9 cellular contexts compared by ENCODE assay signal in the genomic region with DNA sequence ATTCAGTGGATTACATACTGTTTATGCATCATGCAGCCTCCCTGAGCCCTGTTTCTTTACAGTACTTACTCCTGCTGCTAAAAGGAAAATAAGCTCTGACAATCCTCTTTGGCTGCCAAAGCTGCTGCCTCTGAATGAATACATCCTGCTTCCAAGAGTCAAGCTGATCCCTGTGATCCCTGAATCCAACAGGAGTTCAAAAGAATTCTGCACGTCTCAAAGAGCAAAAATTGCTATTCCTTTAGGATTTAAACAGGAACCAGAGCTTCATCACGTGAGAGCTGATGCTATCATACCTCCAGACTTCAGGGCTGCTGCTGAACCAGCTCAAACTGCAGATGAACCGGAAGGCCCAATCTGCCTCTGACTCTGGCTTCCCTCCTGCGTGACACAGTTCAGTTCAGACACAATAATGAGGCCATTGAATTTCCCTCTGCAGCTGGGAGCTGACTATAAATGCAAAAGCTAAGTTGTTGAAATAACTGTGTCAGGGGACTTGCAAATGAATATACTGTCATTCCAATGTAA.
DNase-seq lines count a peak whose midpoint lies in the region; ATAC-seq, FAIRE-seq and TF ChIP-seq lines count a peak whose summit lies in the region.
"Had no signal": no experiment of that assay in that cellular context is flagged by ENCODE, and none has a peak within 500 bp of the region (broad histone marks: within the 10 kb centered on the region; RNA-seq: fewer than 3 reads in every experiment).

No MANE protein-coding gene starts in this region.

- no TSS peak for BruUV-seq in K562 (replicated peaks; lab: Mats Ljungman, UMichigan)

- H3K4me3 ChIP-seq in K562: no peak overlapping the region
- no peak overlapping the region for H3K4me3 ChIP-seq in aorta (ENCODE audit: low read length in 2 of 2)
- H3K4me3 ChIP-seq in transverse colon: no peak overlapping the region

- POLR2A ChIA-PET in K562 (lab: Yijun Ruan, JAX): no interaction called here

- H3K4me2 ChIP-seq in K562 (ENCODE audit: insufficient read depth, low read length): no peak overlapping the region

- H3K27ac ChIP-seq in K562 (ENCODE audit: extremely low read depth, low read depth, low read length) (no peak overlapping the region), aorta (ENCODE audit: low read depth in 1 of 2, low read length in 2 of 2) (no peak overlapping the region), transverse colon (no peak overlapping the region)

- no peak for TF ChIP-seq CTCF in K562 (IDR thresholded peaks at IDR 0.05 in 2 of 3, conservative IDR thresholded peaks at IDR 0.05 in 1 of 3; ENCODE audit: insufficient read depth in 2 of 3, low read depth in 1 of 3, low read length in 3 of 3)
- no peak for TF ChIP-seq CTCF in transverse colon (IDR thresholded peaks at IDR 0.05)

- TF ChIP-seq RAD21 in K562 (CRISPR knock-in tag; conservative IDR thresholded peaks at IDR 0.05 in 1 of 2, IDR thresholded peaks at IDR 0.05 in 1 of 2): no peak

- H3K9ac ChIP-seq in K562 (ENCODE audit: insufficient read depth in 1 of 2, low read depth in 2 of 2, low read length in 2 of 2): no peak overlapping the region

- no peak for DNase-seq in Right ventricle myocardium inferior (ENCODE audit: missing footprints)
- no peak for DNase-seq in cardiac septum (ENCODE audit: low spot score)
- peak in 1 of 4 experiments; percentile 9 for DNase-seq in K562 (ENCODE audit: extremely low read depth in 1 of 4, low spot score in 3 of 4)
- peak; percentile 69 for DNase-seq in left kidney (ENCODE audit: low read depth, low spot score)
- no peak for DNase-seq in aorta
- no peak for DNase-seq in transverse colon
- DNase-seq in amniotic stem cell (lab: John Stamatoyannopoulos, UW): no peak

- H3K79me2 ChIP-seq in K562 (ENCODE audit: control insufficient read depth, insufficient read depth, low read length): no peaks in the 10 kb centered on the region

- intact Hi-C loops in Right ventricle myocardium inferior (cut with DNase I): no loop called here
- intact Hi-C loops in cardiac septum (cut with DNase I): no loop called here
- intact Hi-C loops in K562 (cut with micrococcal nuclease): no loop called here
- intact Hi-C loops in aorta (cut with DNase I): no loop called here
- intact Hi-C loops in transverse colon (cut with DNase I; ENCODE audit: low total_unique reads): no loop called here

- CTCF ChIA-PET in K562 (lab: Yijun Ruan, JAX; ENCODE audit: low intra/inter-chr PET ratio): no interaction called here

- H3K36me3 ChIP-seq in K562 (ENCODE audit: control insufficient read depth, insufficient read depth, low read length) (no peaks in the 10 kb centered on the region), aorta (ENCODE audit: control insufficient read depth in 1 of 2, insufficient read depth in 2 of 2, low read length in 1 of 2) (no peaks in the 10 kb centered on the region), transverse colon (no peaks in the 10 kb centered on the region)

- H3K9me3 ChIP-seq in K562 (replicated peaks; ENCODE audit: control insufficient read depth, insufficient read depth, low read depth, low read length): peaks cover 2% of the 10 kb centered on the region; the same call in 1 of the 2 replicates
- H3K9me3 ChIP-seq in aorta (ENCODE audit: control insufficient read depth, low read length): no peaks in the 10 kb centered on the region
- no peaks in the 10 kb centered on the region for H3K9me3 ChIP-seq in transverse colon

- no peaks in the 10 kb centered on the region for H3K9me1 ChIP-seq in K562 (ENCODE audit: control insufficient read depth, insufficient read depth, low read length)

- WGBS in K562 (ENCODE audit: insufficient coverage, low coverage, missing lambda C conversion rate): 2% methylated on average over 4 of the region's 4 CpGs
- WGBS in aorta, 2 donors: 54 to 55% methylated on average over 4 of the region's 4 CpGs
- WGBS in transverse colon (ENCODE audit: low coverage in 1 of 2), 2 donors: 20 to 33% methylated on average over 1 to 4 of the region's 4 CpGs

- no peak for TF ChIP-seq POLR2A in K562 (conservative IDR thresholded peaks at IDR 0.05)
- no peak for TF ChIP-seq POLR2A in transverse colon (IDR thresholded peaks at IDR 0.05)

- FAIRE-seq in K562 (lab: Jason Lieb, UNC): no peak
- FAIRE-seq: endometrium had no signal

- no peaks in the 10 kb centered on the region for H3K27me3 ChIP-seq in K562 (ENCODE audit: control insufficient read depth in 2 of 2, insufficient read depth in 2 of 2, low read length in 2 of 2)
- no peaks in the 10 kb centered on the region for H3K27me3 ChIP-seq in aorta (ENCODE audit: control insufficient read depth in 1 of 2, insufficient read depth in 2 of 2, low read length in 1 of 2)
- no peaks in the 10 kb centered on the region for H3K27me3 ChIP-seq in transverse colon

- no peak overlapping the region for H2AFZ ChIP-seq in K562 (ENCODE audit: low read depth, low read length)

- ATAC-seq in Right ventricle myocardium inferior (peak; percentile 85), K562 (no peak), aorta (ENCODE audit: low FRiP score) (peak; percentile 63), HG02798 (IDR thresholded peaks at IDR 0.05; ENCODE audit: poor library complexity, unreplicated experiment) (no peak)

- H4K20me1 ChIP-seq in K562 (replicated peaks; ENCODE audit: control insufficient read depth, insufficient read depth, low read length): no peaks in the 10 kb centered on the region

- H3K4me1 ChIP-seq in K562 (replicated peaks in 1 of 2; ENCODE audit: control insufficient read depth in 2 of 2, insufficient read depth in 2 of 2, low read length in 2 of 2): no peaks in the 10 kb centered on the region
- H3K4me1 ChIP-seq in aorta (ENCODE audit: control insufficient read depth in 1 of 2, insufficient read depth in 2 of 2, low read length in 2 of 2): no peaks in the 10 kb centered on the region
- no peaks in the 10 kb centered on the region for H3K4me1 ChIP-seq in transverse colon

- in situ Hi-C loops in K562 (cut with MboI): no loop called here
- in situ Hi-C loops in transverse colon (cut with MboI; ENCODE audit: low pct_ligation_motif_present in 1 of 4, low pct_unique_long_range_greater_than_20kb in 1 of 4, low sequenced_read_pairs in 3 of 4): no loop called here

- no peak for TF ChIP-seq EP300 in K562 (IDR thresholded peaks at IDR 0.05; ENCODE audit: low read length)
- TF ChIP-seq EP300 in transverse colon (IDR thresholded peaks at IDR 0.05; ENCODE audit: low read depth): no peak

TF ChIP-seq in K562, 482 proteins besides CTCF, POLR2A, EP300 and RAD21:
- TF ChIP-seq, protein P1, sequence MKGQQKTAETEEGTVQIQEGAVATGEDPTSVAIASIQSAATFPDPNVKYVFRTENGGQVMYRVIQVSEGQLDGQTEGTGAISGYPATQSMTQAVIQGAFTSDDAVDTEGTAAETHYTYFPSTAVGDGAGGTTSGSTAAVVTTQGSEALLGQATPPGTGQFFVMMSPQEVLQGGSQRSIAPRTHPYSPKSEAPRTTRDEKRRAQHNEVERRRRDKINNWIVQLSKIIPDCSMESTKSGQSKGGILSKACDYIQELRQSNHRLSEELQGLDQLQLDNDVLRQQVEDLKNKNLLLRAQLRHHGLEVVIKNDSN (CRISPR knock-in tag; IDR thresholded peaks at IDR 0.05): no peak
- TF ChIP-seq HDAC2 (IDR thresholded peaks at IDR 0.05) (no peak), BHLHE40 (IDR thresholded peaks at IDR 0.05; ENCODE audit: low read length) (peak; percentile 27; the same call in 1 of the 2 replicates)

Comparison
In these comparisons a context has a peak if more than half of its experiments do, and no peak if none do; other contexts are left out.
1. ATAC-seq: peak in Right ventricle myocardium inferior (single experiment) and aorta (single experiment); none in K562 (single experiment) and HG02798 (single experiment).